9 cellular contexts compared by ENCODE assay signal in genomic region chr19:39166571-39167391, GRCh38. TPM values are rescaled to one million over a fixed set of nuclear protein-coding genes. Genes with fewer than 3 reads are reported as not detected.
A peak's percentile ranks its signal among the peaks of the same experiment; 100 is the strongest.
DNase-seq lines count a peak whose midpoint lies in the region; ATAC-seq, FAIRE-seq and TF ChIP-seq lines count a peak whose summit lies in the region.
"Had no signal": no experiment of that assay in that cellular context is flagged by ENCODE, and none has a peak within 500 bp of the region (broad histone marks: within the 10 kb centered on the region; RNA-seq: fewer than 3 reads in every experiment).

No MANE protein-coding gene starts in this region.

- peak overlapping the region in 1 of 2 donors; percentile 19 for H3K9ac ChIP-seq in colonic mucosa (ENCODE audit: low read depth in 2 of 2, low read length in 2 of 2)

- H3K27me3 ChIP-seq in colonic mucosa = no peaks in the 10 kb centered on the region
- no peaks in the 10 kb centered on the region for H3K27me3 ChIP-seq in right lobe of liver

- H3K27ac ChIP-seq in colonic mucosa (no peak overlapping the region), right lobe of liver (no peak overlapping the region), urinary bladder (ENCODE audit: low read depth) (peak overlapping the region; percentile 80)

- TF ChIP-seq POLR2A in right lobe of liver (IDR thresholded peaks at IDR 0.05) = no peak
- no peak for TF ChIP-seq POLR2A in GM12891 (IDR thresholded peaks at IDR 0.05; ENCODE audit: low read depth, low read length)

- H3K4me3 ChIP-seq in colonic mucosa (no peak overlapping the region), right lobe of liver (no peak overlapping the region), urinary bladder (ENCODE audit: low read depth, low read length) (no peak overlapping the region)

- TF ChIP-seq CTCF in colonic mucosa (IDR thresholded peaks at IDR 0.05) (no peak), right lobe of liver (IDR thresholded peaks at IDR 0.05) (no peak)

- intact Hi-C loops in colonic mucosa (cut with DNase I) = no loop called here
- intact Hi-C loops in right lobe of liver (cut with DNase I) = no loop called here

- DNase-seq in SIG-M5 treated with dmso at 0.1 percent for 504 hours (lab: John Stamatoyannopoulos, UW; ENCODE audit: unreplicated experiment) = peak; percentile 30
- DNase-seq in SIG-M5 (lab: John Stamatoyannopoulos, UW) = no peak
- peak; percentile 92 for DNase-seq in colonic mucosa
- peak; percentile 63 to 81 (median 76) for DNase-seq in right lobe of liver
- DNase-seq in central memory CD4-positive, alpha-beta T cell = no peak
- DNase-seq in GM12891 (ENCODE audit: insufficient read length, low spot score) = no peak

- H3K36me3 ChIP-seq in colonic mucosa = peaks cover 11% of the 10 kb centered on the region
- H3K36me3 ChIP-seq in right lobe of liver = no peaks in the 10 kb centered on the region
- peaks cover 2% of the 10 kb centered on the region for H3K36me3 ChIP-seq in urinary bladder (ENCODE audit: insufficient read depth)

- ATAC-seq in right lobe of liver (peak; percentile 32 to 68 (median 57)), HG02588 (IDR thresholded peaks at IDR 0.05; ENCODE audit: unreplicated experiment) (no peak)
- ATAC-seq: stimulated activated memory B cell treated with anti-CD40 and anti-IgM and Interleukin-4, amounts not matched to agents 10 μg/mL and 1 μg/mL and 100 μg/mL, for 72 hours had no signal

- 25% methylated on average over 4 of the region's 24 CpGs for WGBS in right lobe of liver (ENCODE audit: insufficient coverage, low coverage, low lambda C conversion rate, missing lambda C conversion rate)
- 37% methylated on average over 24 of the region's 24 CpGs for WGBS in urinary bladder

- no peak for FAIRE-seq in GM12891 (lab: Jason Lieb, UNC)

- no peaks in the 10 kb centered on the region for H3K9me3 ChIP-seq in colonic mucosa
- no peaks in the 10 kb centered on the region for H3K9me3 ChIP-seq in right lobe of liver

- H3K4me1 ChIP-seq in colonic mucosa (peaks cover 10% of the 10 kb centered on the region), right lobe of liver (peaks cover 0 to 17% (median 0%) of the 10 kb centered on the region in 4 donors), urinary bladder (ENCODE audit: insufficient read depth) (peaks cover 3% of the 10 kb centered on the region)

TF ChIP-seq in GM12891, 5 proteins besides CTCF, POLR2A, EP300 and RAD21:
- TF ChIP-seq POLR2AphosphoS5 (IDR thresholded peaks at IDR 0.05; ENCODE audit: low read depth, low read length) = no peak
- no peak for TF ChIP-seq TAF1 (IDR thresholded peaks at IDR 0.05; ENCODE audit: low read depth, low read length)
- no peak for TF ChIP-seq PAX5 (IDR thresholded peaks at IDR 0.05; ENCODE audit: insufficient read depth, low read length, severe bottlenecking)
- TF ChIP-seq SPI1 (IDR thresholded peaks at IDR 0.05; ENCODE audit: low read depth, low read length) = no peak
- no peak for TF ChIP-seq POU2F2 (IDR thresholded peaks at IDR 0.05; ENCODE audit: low read depth, low read length)
TF ChIP-seq in GM12891: peak in this region for 0.

RNA-seq across cellular contexts. Expression of gene NCCRP1, which starts 30.0 kb away (rescaled TPM):
- total RNA-seq in colonic mucosa (not detected), right lobe of liver (not detected), urinary bladder (1.1 TPM)
- 0.38 TPM for polyA plus RNA-seq in urinary bladder
- 0.05 TPM for polyA plus RNA-seq in GM12891 (2012; ENCODE audit: low read depth, missing spikeins)

RNA-seq across cellular contexts. Expression of gene SYCN, which starts 37.3 kb away (rescaled TPM):
- total RNA-seq in colonic mucosa (1 to 10 TPM in 1 of 2 donors, not detected in 1; 2.1 TPM), right lobe of liver (not detected), urinary bladder (not detected)
- polyA plus RNA-seq in urinary bladder = not detected
- not detected for polyA plus RNA-seq in GM12891 (2012; ENCODE audit: low read depth, missing spikeins)

RNA-seq across cellular contexts. Expression of gene PAK4, which starts 41.2 kb away (rescaled TPM):
- total RNA-seq in colonic mucosa = 100 to 1,000 TPM in 1 of 2 donors, 10 to 100 TPM in 1; 85.5 to 127 TPM
- 10 to 100 TPM; 11.4 to 16.6 (median 14.7) TPM for total RNA-seq in right lobe of liver
- total RNA-seq in urinary bladder = 7.8 TPM
- 33.1 TPM for polyA plus RNA-seq in urinary bladder
- 6.5 TPM for polyA plus RNA-seq in GM12891 (2012; ENCODE audit: low read depth, missing spikeins)

Comparison
In these comparisons a context has a peak if more than half of its experiments do, and no peak if none do; other contexts are left out.
1. DNase-seq: peak in SIG-M5 treated with dmso at 0.1 percent for 504 hours (single experiment), colonic mucosa (single experiment) and right lobe of liver (3 of 3); none in SIG-M5 (single experiment), central memory CD4-positive, alpha-beta T cell (single experiment) and GM12891 (single experiment).